ENCODE assay signal across 10 cellular contexts in the genomic region with DNA sequence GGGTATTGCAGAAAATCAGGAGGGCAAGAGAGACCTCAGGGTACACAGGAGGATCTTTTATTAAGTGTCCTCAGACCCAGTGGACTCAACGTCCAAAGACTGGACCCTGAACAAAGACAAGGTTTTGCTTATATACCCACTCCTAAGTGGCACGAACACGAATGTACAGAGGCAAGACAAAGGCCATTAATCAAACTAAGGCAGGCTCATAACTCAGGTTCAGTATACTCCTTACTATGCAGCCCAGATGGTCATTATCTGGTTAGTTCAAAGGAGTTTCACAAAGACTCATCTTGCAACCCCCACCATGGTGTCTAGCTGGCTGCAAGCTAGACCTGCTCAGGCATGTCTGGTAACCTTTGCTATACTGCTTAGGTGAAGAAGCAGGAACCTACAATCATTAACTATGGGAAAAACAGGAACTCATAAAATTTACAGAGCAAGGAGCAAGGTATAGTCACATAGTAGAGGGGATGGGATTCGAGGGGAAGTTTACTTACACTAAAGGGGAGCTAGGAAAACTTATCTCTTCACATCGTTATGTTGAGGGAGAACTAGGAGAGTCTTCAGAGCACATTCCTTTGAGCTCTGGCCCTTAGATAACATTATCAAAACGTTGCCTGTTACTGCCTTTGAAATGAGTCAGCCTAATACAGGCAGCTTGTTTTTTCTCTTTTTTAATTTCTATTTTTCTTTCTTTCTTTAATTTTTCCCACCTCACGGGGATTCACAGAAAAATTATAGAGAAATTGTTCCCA. TPM values are rescaled to one million over a fixed set of nuclear protein-coding genes. Genes with fewer than 3 reads are reported as not detected.
DNase-seq lines count a peak whose midpoint lies in the region; ATAC-seq and TF ChIP-seq lines count a peak whose summit lies in the region.
"Had no signal": no experiment of that assay in that cellular context is flagged by ENCODE, and none has a peak within 500 bp of the region (broad histone marks: within the 10 kb centered on the region; RNA-seq: fewer than 3 reads in every experiment).

No MANE protein-coding gene starts in this region.

- POLR2A ChIA-PET in activated CD4-positive, alpha-beta T cell treated with anti-CD3 and anti-CD28 coated beads for 36 hours (lab: Charles Lee): no interaction called here

- no peaks in the 10 kb centered on the region for H3K36me3 Mint-ChIP-seq in activated CD4-positive, alpha-beta T cell treated with anti-CD3 and anti-CD28 coated beads for 36 hours (ENCODE audit: low read depth)
- H3K36me3 Mint-ChIP-seq: naive thymus-derived CD4-positive, alpha-beta T cell had no signal

- CTCF ChIA-PET in activated CD4-positive, alpha-beta T cell treated with anti-CD3 and anti-CD28 coated beads for 36 hours (lab: Charles Lee): interaction anchor here (0.7 kb wide), 1 partner anchor 17 kb away, joined by 4 read pairs; no protein-coding TSS in a partner anchor

- ATAC-seq in GM18511 (IDR thresholded peaks at IDR 0.05; ENCODE audit: unreplicated experiment) (peak; percentile 91), GM21576 (IDR thresholded peaks at IDR 0.05; ENCODE audit: unreplicated experiment) (peak; percentile 85), HG03354 (IDR thresholded peaks at IDR 0.05; ENCODE audit: poor library complexity, severe bottlenecking, unreplicated experiment) (peak; percentile 98)
- ATAC-seq in activated CD4-positive, alpha-beta T cell treated with anti-CD3 and anti-CD28 coated beads for 36 hours: no peak
- ATAC-seq: naive thymus-derived CD4-positive, alpha-beta T cell had no signal

- H3K4me3 ChIP-seq in fibroblast of mammary gland (ENCODE audit: control insufficient read depth, low read depth, low read length): no peak overlapping the region
- H3K4me3 ChIP-seq: Peyer's patch had no signal

- intact Hi-C loops in activated CD4-positive, alpha-beta T cell treated with anti-CD3 and anti-CD28 coated beads for 36 hours (cut with DNase I, micrococcal nuclease): no loop called here

- peaks cover 4% of the 10 kb centered on the region for H3K9me3 Mint-ChIP-seq in activated CD4-positive, alpha-beta T cell treated with anti-CD3 and anti-CD28 coated beads for 36 hours (ENCODE audit: low read depth)

- H3K27me3 Mint-ChIP-seq in activated CD4-positive, alpha-beta T cell treated with anti-CD3 and anti-CD28 coated beads for 36 hours: peaks cover 25% of the 10 kb centered on the region

- no peak for TF ChIP-seq CTCF in fibroblast of mammary gland (conservative IDR thresholded peaks at IDR 0.05; ENCODE audit: control insufficient read depth, insufficient read depth, low read depth, low read length)

- H3K4me1 Mint-ChIP-seq in activated CD4-positive, alpha-beta T cell treated with anti-CD3 and anti-CD28 coated beads for 36 hours: peaks cover 2% of the 10 kb centered on the region

- no peak overlapping the region for H3K4me3 Mint-ChIP-seq in activated CD4-positive, alpha-beta T cell treated with anti-CD3 and anti-CD28 coated beads for 36 hours
- H3K4me3 Mint-ChIP-seq: naive thymus-derived CD4-positive, alpha-beta T cell had no signal

- DNase-seq in fibroblast of mammary gland (ENCODE audit: low read depth) (peak; percentile 13), DMS153 treated with DMSO at 0.1 percent for 48 hours (lab: John Stamatoyannopoulos, UW; ENCODE audit: unreplicated experiment) (no peak), HK-2 (ENCODE audit: unreplicated experiment) (no peak), activated T-cell treated with anti-CD3 and anti-CD28 coated beads for 4 hours (no peak)
- DNase-seq in activated CD4-positive, alpha-beta T cell treated with anti-CD3 and anti-CD28 coated beads for 36 hours: no peak
- DNase-seq: naive thymus-derived CD4-positive, alpha-beta T cell had no signal

- no peak overlapping the region for H3K27ac Mint-ChIP-seq in activated CD4-positive, alpha-beta T cell treated with anti-CD3 and anti-CD28 coated beads for 36 hours
- H3K27ac Mint-ChIP-seq: naive thymus-derived CD4-positive, alpha-beta T cell had no signal

RNA-seq across cellular contexts. Expression of gene SLC4A3, which starts 33.9 kb away (rescaled TPM):
- under 1 TPM; 0.05 to 0.16 TPM for total RNA-seq in activated CD4-positive, alpha-beta T cell treated with anti-CD3 and anti-CD28 coated beads for 36 hours
